ENCODE assay signal across 24 cellular contexts in genomic region chr11:60164550-60165075, GRCh38. TPM values are rescaled to one million over a fixed set of nuclear protein-coding genes. Genes with fewer than 3 reads are reported as not detected.
A peak's percentile ranks its signal among the peaks of the same experiment; 100 is the strongest.
DNase-seq lines count a peak whose midpoint lies in the region; ATAC-seq and TF ChIP-seq lines count a peak whose summit lies in the region.
"Had no signal": no experiment of that assay in that cellular context is flagged by ENCODE, and none has a peak within 500 bp of the region (broad histone marks: within the 10 kb centered on the region; RNA-seq: fewer than 3 reads in every experiment).

No MANE protein-coding gene starts in this region.

- no peak for TF ChIP-seq EP300 in sigmoid colon (IDR thresholded peaks at IDR 0.05)

- no peaks in the 10 kb centered on the region for H3K36me3 ChIP-seq in sigmoid colon
- H3K36me3 ChIP-seq: adrenal gland, BLaER1, right lobe of liver, tibial artery had no signal

- intact Hi-C loops in sigmoid colon (cut with DNase I), result no loop called here

- TF ChIP-seq POLR2A in sigmoid colon (IDR thresholded peaks at IDR 0.05), result no peak

- H3K9me3 Mint-ChIP-seq in activated T-cell treated with anti-CD3 and anti-CD28 coated beads, Interleukin-2, amount 50 U/mL, for 4 hours, result peaks cover 3% of the 10 kb centered on the region
- peaks cover 4% of the 10 kb centered on the region for H3K9me3 Mint-ChIP-seq in activated T-helper 17 cell treated with anti-CD3 and anti-CD28 coated beads, Interleukin-2, amount 50 U/mL, for 72 hours
- H3K9me3 Mint-ChIP-seq in stimulated activated effector memory CD8-positive, alpha-beta T cell treated with anti-CD3 and anti-CD28 coated beads, Interleukin-12 subunit alpha, Interleukin-12 subunit beta, amount 100 ng/mL, for 72 hours, result no peaks in the 10 kb centered on the region

- ATAC-seq in activated T-cell treated with anti-CD3 and anti-CD28 coated beads, Interleukin-2, amount 50 U/mL, for 4 hours, result peak; percentile 80 to 81
- peak; percentile 93 for ATAC-seq in activated T-helper 17 cell treated with anti-CD3 and anti-CD28 coated beads, Interleukin-2, amount 50 U/mL, for 72 hours (replicated peaks)
- ATAC-seq in stimulated activated effector memory CD8-positive, alpha-beta T cell treated with anti-CD3 and anti-CD28 coated beads, Interleukin-12 subunit alpha, Interleukin-12 subunit beta, amount 100 ng/mL, for 72 hours, result peak; percentile 81
- ATAC-seq: left ventricle myocardium superior, right lobe of liver, Right ventricle myocardium inferior had no signal

- peak overlapping the region; percentile 81 for H3K27ac Mint-ChIP-seq in activated T-helper 17 cell treated with anti-CD3 and anti-CD28 coated beads, Interleukin-2, amount 50 U/mL, for 72 hours
- no peak overlapping the region for H3K27ac Mint-ChIP-seq in stimulated activated effector memory CD8-positive, alpha-beta T cell treated with anti-CD3 and anti-CD28 coated beads, Interleukin-12 subunit alpha, Interleukin-12 subunit beta, amount 100 ng/mL, for 72 hours
- H3K27ac Mint-ChIP-seq: brain, progenitor cell of endocrine pancreas had no signal

- no peak for DNase-seq in activated T-cell treated with anti-CD3 and anti-CD28 coated beads, Interleukin-2, amount 50 U/mL, for 4 hours
- DNase-seq in activated T-cell treated with anti-CD3 and anti-CD28 coated beads for 4 hours, result no peak
- peak; percentile 18 for DNase-seq in M059J (ENCODE audit: low read depth)
- no peak for DNase-seq in stimulated activated effector memory CD8-positive, alpha-beta T cell treated with anti-CD3 and anti-CD28 coated beads, Interleukin-12 subunit alpha, Interleukin-12 subunit beta, amount 100 ng/mL, for 72 hours (ENCODE audit: low spot score in 2 of 2)
- DNase-seq in sigmoid colon, result no peak
- no peak for DNase-seq in GDM1 (lab: John Stamatoyannopoulos, UW)
- DNase-seq: activated CD4-positive, alpha-beta T cell treated with anti-CD3 and anti-CD28 coated beads for 4 hours; activated gamma-delta T cell; adrenal gland; DMS153; left ventricle myocardium superior; NCI-H2029; NCI-H2227 treated with DMSO at 0.1 percent for 48 hours; NCI-H82; right lobe of liver; tibial artery had no signal

- H3K27me3 ChIP-seq in sigmoid colon, result no peaks in the 10 kb centered on the region
- H3K27me3 ChIP-seq: adrenal gland, BLaER1, right lobe of liver, tibial artery had no signal

- H3K36me3 Mint-ChIP-seq in activated T-cell treated with anti-CD3 and anti-CD28 coated beads, Interleukin-2, amount 50 U/mL, for 4 hours (ENCODE audit: insufficient read depth), result peaks cover 1% of the 10 kb centered on the region
- peaks cover 5% of the 10 kb centered on the region for H3K36me3 Mint-ChIP-seq in activated T-helper 17 cell treated with anti-CD3 and anti-CD28 coated beads, Interleukin-2, amount 50 U/mL, for 72 hours (ENCODE audit: low read depth)
- no peaks in the 10 kb centered on the region for H3K36me3 Mint-ChIP-seq in stimulated activated effector memory CD8-positive, alpha-beta T cell treated with anti-CD3 and anti-CD28 coated beads, Interleukin-12 subunit alpha, Interleukin-12 subunit beta, amount 100 ng/mL, for 72 hours
- H3K36me3 Mint-ChIP-seq: brain had no signal

- H3K4me1 ChIP-seq in sigmoid colon, result no peaks in the 10 kb centered on the region
- H3K4me1 ChIP-seq: adrenal gland, right lobe of liver, tibial artery had no signal

- H3K27me3 Mint-ChIP-seq in activated T-cell treated with anti-CD3 and anti-CD28 coated beads, Interleukin-2, amount 50 U/mL, for 4 hours (ENCODE audit: low read depth), result peaks cover 25% of the 10 kb centered on the region
- H3K27me3 Mint-ChIP-seq in activated T-helper 17 cell treated with anti-CD3 and anti-CD28 coated beads, Interleukin-2, amount 50 U/mL, for 72 hours, result peaks cover 45% of the 10 kb centered on the region
- H3K27me3 Mint-ChIP-seq: progenitor cell of endocrine pancreas had no signal

- no peak for TF ChIP-seq CTCF in sigmoid colon (IDR thresholded peaks at IDR 0.05)

- H3K4me1 Mint-ChIP-seq in activated T-cell treated with anti-CD3 and anti-CD28 coated beads, Interleukin-2, amount 50 U/mL, for 4 hours (ENCODE audit: low read depth), result no peaks in the 10 kb centered on the region
- H3K4me1 Mint-ChIP-seq in activated T-helper 17 cell treated with anti-CD3 and anti-CD28 coated beads, Interleukin-2, amount 50 U/mL, for 72 hours, result peaks cover 6% of the 10 kb centered on the region
- H3K4me1 Mint-ChIP-seq in stimulated activated effector memory CD8-positive, alpha-beta T cell treated with anti-CD3 and anti-CD28 coated beads, Interleukin-12 subunit alpha, Interleukin-12 subunit beta, amount 100 ng/mL, for 72 hours, result peaks cover 5% of the 10 kb centered on the region
- H3K4me1 Mint-ChIP-seq: brain had no signal

- peaks cover 0 to 6% (median 0%) of the 10 kb centered on the region in 4 donors for H3K9me3 ChIP-seq in sigmoid colon
- H3K9me3 ChIP-seq: adrenal gland, right lobe of liver had no signal

- H3K27ac ChIP-seq in sigmoid colon, result no peak overlapping the region
- H3K27ac ChIP-seq: adrenal gland, BLaER1, right lobe of liver, tibial artery had no signal

- no peak overlapping the region for H3K4me3 ChIP-seq in sigmoid colon
- H3K4me3 ChIP-seq: adrenal gland, BLaER1, right lobe of liver, tibial artery had no signal

- H3K4me3 Mint-ChIP-seq in activated T-cell treated with anti-CD3 and anti-CD28 coated beads, Interleukin-2, amount 50 U/mL, for 4 hours, result no peak overlapping the region
- no peak overlapping the region for H3K4me3 Mint-ChIP-seq in activated T-helper 17 cell treated with anti-CD3 and anti-CD28 coated beads, Interleukin-2, amount 50 U/mL, for 72 hours
- H3K4me3 Mint-ChIP-seq in stimulated activated effector memory CD8-positive, alpha-beta T cell treated with anti-CD3 and anti-CD28 coated beads, Interleukin-12 subunit alpha, Interleukin-12 subunit beta, amount 100 ng/mL, for 72 hours, result no peak overlapping the region
- H3K4me3 Mint-ChIP-seq: brain had no signal

- WGBS in sigmoid colon, 2 donors, result 79 to 86% methylated on average over 1 of the region's 1 CpG

RNA-seq across cellular contexts. Expression of gene MS4A6A, which starts 18.3 kb away (rescaled TPM):
- total RNA-seq in activated T-cell treated with anti-CD3 and anti-CD28 coated beads, Interleukin-2, amount 50 U/mL, for 4 hours, result not detected
- total RNA-seq in M059J (2014; rRNA removed; shearing (Covaris generic)), result not detected in 2 replicates
- total RNA-seq in activated T-helper 17 cell treated with anti-CD3 and anti-CD28 coated beads, Interleukin-2, amount 50 U/mL, for 72 hours, result not detected
- 100 to 1,000 TPM in 2 of 4 donors, 10 to 100 TPM in 2; 64.3 to 115 (median 87.7) TPM for total RNA-seq in sigmoid colon
- 100 to 1,000 TPM in 1 of 3 donors, 10 to 100 TPM in 2; 58.9 to 113 (median 80.0) TPM for polyA plus RNA-seq in sigmoid colon
- total RNA-seq: chondrocyte; OCI-LY7; progenitor cell of endocrine pancreas; T-helper 2 cell treated with Interferon-gamma antibody and Interleukin-4, amounts not matched to agents 100 ng/mL and 5 ng/mL, for 36 hours had no signal

Comparison
In these comparisons a context has a peak if more than half of its experiments do, and no peak if none do; other contexts are left out.
1. RNA of gene MS4A6A, which starts 18.3 kb away (total RNA-seq): 64.3 to 115 TPM in sigmoid colon; not detected in activated T-cell treated with anti-CD3 and anti-CD28 coated beads, Interleukin-2, amount 50 U/mL, for 4 hours, not detected in M059J and not detected in activated T-helper 17 cell treated with anti-CD3 and anti-CD28 coated beads, Interleukin-2, amount 50 U/mL, for 72 hours; every median in the first group is over 10 times any median in the second.
2. Peak in every context shown above with its lines, with median percentiles within 50 percentile points of each other: ATAC-seq.